17 cellular contexts compared by ENCODE assay signal in genomic region chr7:41834805-41835694, GRCh38.
DNase-seq lines count a peak whose midpoint lies in the region; ATAC-seq and TF ChIP-seq lines count a peak whose summit lies in the region.
"Had no signal": no experiment of that assay in that cellular context is flagged by ENCODE, and none has a peak within 500 bp of the region (broad histone marks: within the 10 kb centered on the region; RNA-seq: fewer than 3 reads in every experiment).

No MANE protein-coding gene starts in this region.

- no peak overlapping the region for H2AK5ac ChIP-seq in mesendoderm (ENCODE audit: low read length)

- H3K27me3 ChIP-seq in MM.1S (replicated peaks; ENCODE audit: insufficient read depth, low read length) (no peaks in the 10 kb centered on the region), esophagus muscularis mucosa (no peaks in the 10 kb centered on the region), mesendoderm (ENCODE audit: insufficient read depth, low read length, poor library complexity) (no peaks in the 10 kb centered on the region), lower lobe of right lung (ENCODE audit: low read depth) (no peaks in the 10 kb centered on the region)

- H3K36me3 ChIP-seq in MM.1S (replicated peaks; ENCODE audit: insufficient read depth, low read length) (no peaks in the 10 kb centered on the region), esophagus muscularis mucosa (no peaks in the 10 kb centered on the region), mesendoderm (ENCODE audit: control insufficient read depth, insufficient read depth, low read length) (no peaks in the 10 kb centered on the region), lower lobe of right lung (no peaks in the 10 kb centered on the region)

- 0 out of 2 replicates have a peak, but pooled peaks cover 3% of the 10 kb centered on the region for H3F3A ChIP-seq in MM.1S (ENCODE audit: insufficient read depth, low read length)

- H2BK15ac ChIP-seq in mesendoderm (replicated peaks; ENCODE audit: low read depth): peak overlapping the region; percentile 42

- no peaks in the 10 kb centered on the region for H3K27me3 Mint-ChIP-seq in activated CD4-positive, alpha-beta T cell treated with anti-CD3 and anti-CD28 coated beads, Interleukin-2, amount 10 ng/mL, durations not matched to agents 24 days and 14 days

- DNase-seq in MM.1S (no peak), esophagus muscularis mucosa (ENCODE audit: extremely low spot score) (no peak), mesendoderm (no peak), stromal cell of bone marrow (ENCODE audit: low read depth) (peak; percentile 86), lower lobe of right lung (no peak), KBM-7 (no peak)
- DNase-seq in stimulated activated CD4-positive, alpha-beta T cell treated with anti-CD3 and anti-CD28 coated beads, Interleukin-1b, Interleukin-23, amount 100 ng/mL, for 48 hours: no peak
- no peak for DNase-seq in activated CD4-positive, alpha-beta T cell treated with anti-CD3 and anti-CD28 coated beads, Interleukin-2, amount 10 ng/mL, durations not matched to agents 24 days and 14 days
- DNase-seq: activated CD4-positive, alpha-beta T cell treated with anti-CD3 and anti-CD28 coated beads for 4 hours; cerebellar nuclear complex; kidney glomerular epithelial cell; NCI-H2171; stimulated activated CD4-positive, alpha-beta T cell treated with anti-CD3 and anti-CD28 coated beads, Interleukin-4, amount 100 ng/mL, for 1 hour had no signal

- H2AFZ ChIP-seq in MM.1S (ENCODE audit: low read length): peak overlapping the region; percentile 14; the same call in 1 of the 2 replicates

- WGBS in esophagus muscularis mucosa: 41% methylated on average over 8 of the region's 8 CpGs
- WGBS in mesendoderm (ENCODE audit: extremely low coverage, insufficient coverage, low lambda C conversion rate): no CpG with 5 or more reads among the region's 8 CpGs

- H3K4me2 ChIP-seq in MM.1S (ENCODE audit: low read depth, low read length) (peak overlapping the region; percentile 40; the same call in 1 of the 2 replicates), mesendoderm (ENCODE audit: low read length) (no peak overlapping the region)

- no peak overlapping the region for H3K56ac ChIP-seq in mesendoderm (ENCODE audit: low read length)

- H3K27ac Mint-ChIP-seq in activated CD4-positive, alpha-beta T cell treated with anti-CD3 and anti-CD28 coated beads, Interleukin-2, amount 10 ng/mL, durations not matched to agents 24 days and 14 days: no peak overlapping the region
- H3K27ac Mint-ChIP-seq: activated T-helper 1 cell treated with anti-CD3 and anti-CD28 coated beads, Interleukin-12 subunit alpha, Interleukin-12 subunit beta, Interleukin-2, Interleukin-4 antibody, amounts not matched to agents 30 ng/mL and 10 ng/mL and 1 ng/mL, durations not matched to agents 14 hours and 24 hours and 36 hours; stimulated activated naive CD8-positive, alpha-beta T cell treated with anti-CD3 and anti-CD28 coated beads, Interleukin-15, Interleukin-2, amounts not matched to agents 100 ng/mL and 50 ng/mL, for 24 hours; T-helper 1 cell treated with Interleukin-12 subunit alpha and Interleukin-12 subunit beta and Interleukin-4 antibody, amounts not matched to agents 30 μg/mL and 1 μg/mL, for 36 hours had no signal

- no peak for TF ChIP-seq CTCF in MM.1S (IDR thresholded peaks at IDR 0.05; ENCODE audit: low read length)
- TF ChIP-seq CTCF in esophagus muscularis mucosa (IDR thresholded peaks at IDR 0.05): no peak
- no peak for TF ChIP-seq CTCF in lower lobe of right lung (IDR thresholded peaks at IDR 0.05)

- H3K9ac ChIP-seq in MM.1S (ENCODE audit: low read length) (no peak overlapping the region), mesendoderm (ENCODE audit: low read length) (no peak overlapping the region)

- no peak overlapping the region for H3K23ac ChIP-seq in mesendoderm (ENCODE audit: low read length)

- no peak overlapping the region for H3K4me3 Mint-ChIP-seq in activated CD4-positive, alpha-beta T cell treated with anti-CD3 and anti-CD28 coated beads, Interleukin-2, amount 10 ng/mL, durations not matched to agents 24 days and 14 days
- H3K4me3 Mint-ChIP-seq: activated T-helper 1 cell treated with anti-CD3 and anti-CD28 coated beads, Interleukin-12 subunit alpha, Interleukin-12 subunit beta, Interleukin-2, Interleukin-4 antibody, amounts not matched to agents 30 ng/mL and 10 ng/mL and 1 ng/mL, durations not matched to agents 14 hours and 24 hours and 36 hours; stimulated activated naive CD8-positive, alpha-beta T cell treated with anti-CD3 and anti-CD28 coated beads, Interleukin-15, Interleukin-2, amounts not matched to agents 100 ng/mL and 50 ng/mL, for 24 hours; T-helper 1 cell treated with Interleukin-12 subunit alpha and Interleukin-12 subunit beta and Interleukin-4 antibody, amounts not matched to agents 30 μg/mL and 1 μg/mL, for 36 hours had no signal

- peaks cover 3% of the 10 kb centered on the region for H3K36me3 Mint-ChIP-seq in activated CD4-positive, alpha-beta T cell treated with anti-CD3 and anti-CD28 coated beads, Interleukin-2, amount 10 ng/mL, durations not matched to agents 24 days and 14 days (ENCODE audit: low read depth)

- H4K5ac ChIP-seq in mesendoderm (ENCODE audit: low read length): no peak overlapping the region

- H3K4ac ChIP-seq in mesendoderm (ENCODE audit: low read depth, low read length): no peak overlapping the region

- no peak for TF ChIP-seq EP300 in esophagus muscularis mucosa (IDR thresholded peaks at IDR 0.05)

- no peak overlapping the region for H2BK120ac ChIP-seq in mesendoderm (ENCODE audit: low read depth, low read length)

- H4K20me1 ChIP-seq in MM.1S (ENCODE audit: insufficient read depth, low read length): no peaks in the 10 kb centered on the region

- no peak for ATAC-seq in lower lobe of right lung

- H3K79me1 ChIP-seq in mesendoderm (ENCODE audit: low read length): no peaks in the 10 kb centered on the region

- TF ChIP-seq POLR2A in esophagus muscularis mucosa (IDR thresholded peaks at IDR 0.05; ENCODE audit: low read depth): no peak

- H3K9me3 ChIP-seq in MM.1S (replicated peaks; ENCODE audit: insufficient read depth, low read length): no peaks in the 10 kb centered on the region
- H3K9me3 ChIP-seq in esophagus muscularis mucosa: no peaks in the 10 kb centered on the region
- no peaks in the 10 kb centered on the region for H3K9me3 ChIP-seq in lower lobe of right lung

- in situ Hi-C loops in KBM-7 (cut with MboI; ENCODE audit: low pct_unique_long_range_greater_than_20kb, low sequenced_read_pairs): no loop called here

- H3K79me2 ChIP-seq in MM.1S (ENCODE audit: low read length) (no peaks in the 10 kb centered on the region), mesendoderm (ENCODE audit: control insufficient read depth, insufficient read depth, low read length) (no peaks in the 10 kb centered on the region)

- H3K9me3 Mint-ChIP-seq in activated CD4-positive, alpha-beta T cell treated with anti-CD3 and anti-CD28 coated beads, Interleukin-2, amount 10 ng/mL, durations not matched to agents 24 days and 14 days: peaks cover 24% of the 10 kb centered on the region

- H2BK5ac ChIP-seq in mesendoderm (ENCODE audit: low read length): no peak overlapping the region

- H3K4me1 Mint-ChIP-seq in activated CD4-positive, alpha-beta T cell treated with anti-CD3 and anti-CD28 coated beads, Interleukin-2, amount 10 ng/mL, durations not matched to agents 24 days and 14 days: peaks cover 2% of the 10 kb centered on the region

- peaks cover 8% of the 10 kb centered on the region; the same call in 1 of the 2 replicates for H3K4me1 ChIP-seq in MM.1S (ENCODE audit: low read length)
- H3K4me1 ChIP-seq in esophagus muscularis mucosa: peaks cover 7 to 20% (median 19%) of the 10 kb centered on the region in 4 donors
- H3K4me1 ChIP-seq in mesendoderm (ENCODE audit: control insufficient read depth, low read depth, low read length): peaks cover 2% of the 10 kb centered on the region
- H3K4me1 ChIP-seq in lower lobe of right lung: no peaks in the 10 kb centered on the region

- H3K4me3 ChIP-seq in MM.1S (ENCODE audit: low read length): peak overlapping the region; percentile 19
- peak overlapping the region; percentile 9 to 26 (median 16) for H3K4me3 ChIP-seq in esophagus muscularis mucosa
- H3K4me3 ChIP-seq in mesendoderm (ENCODE audit: low read length): no peak overlapping the region
- no peak overlapping the region for H3K4me3 ChIP-seq in lower lobe of right lung

- intact Hi-C loops in esophagus muscularis mucosa (cut with DNase I) (no loop called here), lower lobe of right lung (cut with DNase I) (no loop called here)
- intact Hi-C loops in activated CD4-positive, alpha-beta T cell treated with anti-CD3 and anti-CD28 coated beads, Interleukin-2, amount 10 ng/mL, durations not matched to agents 24 days and 14 days (cut with micrococcal nuclease): no loop called here

- H3K9me2 ChIP-seq in MM.1S (replicated peaks; ENCODE audit: insufficient read depth, low read length): no peaks in the 10 kb centered on the region

- H4K8ac ChIP-seq in mesendoderm (ENCODE audit: low read depth, low read length): no peak overlapping the region

- H3K27ac ChIP-seq in MM.1S (ENCODE audit: low read length) (peak overlapping the region; percentile 16; the same call in 1 of the 2 replicates), esophagus muscularis mucosa (replicated peaks in 1 of 4) (peak overlapping the region; percentile 71 to 81 (median 78)), mesendoderm (ENCODE audit: low read depth, low read length) (no peak overlapping the region), lower lobe of right lung (no peak overlapping the region)
- H3K27ac ChIP-seq: C4-2B had no signal

- no peak overlapping the region for H3K18ac ChIP-seq in mesendoderm (ENCODE audit: low read length)

Comparison
In these comparisons a context has a peak if more than half of its experiments do, and no peak if none do; other contexts are left out.
1. H3K27ac ChIP-seq: peak in MM.1S (single experiment) and esophagus muscularis mucosa (4 of 4); none in mesendoderm (single experiment) and lower lobe of right lung (single experiment).
2. H3K4me3 ChIP-seq: peak in MM.1S (single experiment) and esophagus muscularis mucosa (4 of 4); none in mesendoderm (single experiment) and lower lobe of right lung (single experiment).